In genomic region chr15:36803773-36804172, GRCh38 we compare ENCODE assay signal across 23 cellular contexts.
"Had no signal": no experiment of that assay in that cellular context is flagged by ENCODE, and none has a peak within 500 bp of the region (broad histone marks: within the 10 kb centered on the region; RNA-seq: fewer than 3 reads in every experiment).

No MANE protein-coding gene starts in this region.

- H3K9me3 Mint-ChIP-seq: activated CD8-positive, alpha-beta T cell treated with anti-CD3 and anti-CD28 coated beads for 36 hours; activated T-cell treated with anti-CD3 and anti-CD28 coated beads, Interleukin-2, amount 50 U/mL, for 72 hours; effector memory CD8-positive, alpha-beta T cell; memory B cell; naive thymus-derived CD8-positive, alpha-beta T cell had no signal

- H3K4me1 ChIP-seq: left lung, right atrium auricular region had no signal

- H3K27me3 ChIP-seq: brain microvascular endothelial cell, gastroesophageal sphincter, left lung, neutrophil, right atrium auricular region, transverse colon had no signal

- H3K27ac ChIP-seq: brain microvascular endothelial cell, epithelial cell of prostate, gastroesophageal sphincter, left lung, neutrophil, right atrium auricular region, skin epidermis, transverse colon had no signal

- H3K27ac Mint-ChIP-seq: activated CD8-positive, alpha-beta T cell treated with anti-CD3 and anti-CD28 coated beads for 36 hours; activated naive CD8-positive, alpha-beta T cell; activated T-cell treated with anti-CD3 and anti-CD28 coated beads, Interleukin-2, amount 50 U/mL, for 72 hours; effector memory CD8-positive, alpha-beta T cell; memory B cell; naive thymus-derived CD8-positive, alpha-beta T cell had no signal

- H3K36me3 ChIP-seq: brain microvascular endothelial cell, gastroesophageal sphincter, left lung, neutrophil, right atrium auricular region, transverse colon had no signal

- H3K9me3 ChIP-seq: gastroesophageal sphincter, left lung, neutrophil, right atrium auricular region, transverse colon had no signal

- DNase-seq: activated CD4-positive, alpha-beta T cell treated with anti-CD3 and anti-CD28 coated beads for 4 hours; activated CD8-positive, alpha-beta memory T cell treated with anti-CD3 and anti-CD28 coated beads, Interleukin-2, amount 50 U/mL, for 4 hours; activated CD8-positive, alpha-beta T cell treated with anti-CD3 and anti-CD28 coated beads for 36 hours; activated gamma-delta T cell treated with Interleukin-2 at 50 U/mL for 16 hours; activated T-cell treated with anti-CD3 and anti-CD28 coated beads, Interleukin-2, amount 50 U/mL, for 72 hours; amygdala; brain microvascular endothelial cell; cerebellar nuclear complex; dermis blood vessel endothelial cell; effector memory CD8-positive, alpha-beta T cell; left lung; naive thymus-derived CD8-positive, alpha-beta T cell; stimulated activated CD4-positive, alpha-beta T cell treated with anti-CD3 and anti-CD28 coated beads, Interleukin-4, amount 100 ng/mL, for 24 hours; stimulated activated naive CD4-positive, alpha-beta T cell treated with Interleukin-2 at 50 U/mL for 16 hours; substantia nigra; transverse colon had no signal

- ATAC-seq: activated CD8-positive, alpha-beta T cell treated with anti-CD3 and anti-CD28 coated beads for 36 hours; activated T-cell treated with anti-CD3 and anti-CD28 coated beads, Interleukin-2, amount 50 U/mL, for 72 hours; effector memory CD8-positive, alpha-beta T cell; gastroesophageal sphincter; left lung; naive thymus-derived CD8-positive, alpha-beta T cell had no signal

- H3K27me3 Mint-ChIP-seq: activated CD8-positive, alpha-beta T cell treated with anti-CD3 and anti-CD28 coated beads for 36 hours; activated naive CD8-positive, alpha-beta T cell; effector memory CD8-positive, alpha-beta T cell; memory B cell; naive thymus-derived CD8-positive, alpha-beta T cell had no signal

- H3K4me3 Mint-ChIP-seq: activated CD8-positive, alpha-beta T cell treated with anti-CD3 and anti-CD28 coated beads for 36 hours; activated naive CD8-positive, alpha-beta T cell; activated T-cell treated with anti-CD3 and anti-CD28 coated beads, Interleukin-2, amount 50 U/mL, for 72 hours; effector memory CD8-positive, alpha-beta T cell; memory B cell; naive thymus-derived CD8-positive, alpha-beta T cell had no signal

- H3K4me3 ChIP-seq: gastroesophageal sphincter, left lung, right atrium auricular region, skin epidermis, transverse colon had no signal

- H3K4me1 Mint-ChIP-seq: memory B cell; naive thymus-derived CD8-positive, alpha-beta T cell had no signal
